ENCODE assay signal across 8 cellular contexts in the genomic region with DNA sequence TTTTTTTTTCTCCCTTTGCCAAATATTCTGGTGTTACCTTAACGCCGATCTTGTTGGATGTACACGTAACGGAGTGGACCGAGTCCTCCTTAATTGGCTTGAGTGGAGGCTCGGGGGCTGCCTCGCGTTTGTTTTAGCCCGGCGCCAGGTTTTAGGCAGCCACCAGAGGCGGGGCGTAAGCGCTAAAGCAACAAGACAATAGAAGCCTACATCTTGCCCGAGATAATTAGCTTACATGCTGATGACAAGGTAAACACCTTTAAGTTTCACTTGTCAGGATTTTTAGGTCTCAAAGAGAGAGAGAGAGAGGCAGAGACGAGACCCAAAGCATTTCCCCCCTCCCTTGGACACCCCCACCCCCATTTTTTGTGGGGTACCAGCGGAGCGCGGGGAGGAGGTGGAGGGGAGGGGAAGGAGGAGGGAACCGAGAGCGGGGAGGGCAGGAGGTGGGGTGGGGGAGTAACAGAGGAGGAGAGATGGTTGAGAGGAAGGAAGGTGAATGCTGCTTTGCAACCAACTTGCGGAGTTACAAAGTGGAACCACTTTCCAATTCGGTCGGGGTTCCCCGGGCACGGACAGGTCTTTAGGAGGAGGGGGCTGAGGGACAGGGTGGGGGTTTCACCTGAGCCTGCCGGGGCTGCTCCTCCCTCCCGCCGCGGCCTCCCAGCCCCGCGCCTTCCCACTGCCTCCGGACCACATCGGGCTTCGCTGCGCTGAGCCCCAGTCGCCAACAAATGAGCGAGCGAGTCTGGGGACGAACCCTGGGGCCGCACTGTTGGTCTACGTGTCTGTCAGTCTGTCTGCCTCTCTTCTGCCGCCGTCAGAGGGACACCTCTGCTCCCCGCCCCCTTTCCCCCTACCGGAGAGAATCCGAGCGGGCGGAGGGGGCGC. TPM values are rescaled to one million over a fixed set of nuclear protein-coding genes. Genes with fewer than 3 reads are reported as not detected.
DNase-seq lines count a peak whose midpoint lies in the region; ATAC-seq and TF ChIP-seq lines count a peak whose summit lies in the region.

TSS of gene NKX2-1 (minus strand) at position 802 of the 891 bp plus-strand sequence. CDS start at position 699, 103 bp downstream.

- no peak within 1 kb of the TSS for H2BK20ac ChIP-seq in H9 (ENCODE audit: low read depth, low read length, poor library complexity, severe bottlenecking)

- no peak within 1 kb of the TSS for H4K8ac ChIP-seq in H9 (replicated peaks; ENCODE audit: insufficient read length, low read depth, low read length)

- H3K9ac ChIP-seq in H9 (ENCODE audit: extremely low read depth, insufficient read length, low read length) (no peak within 1 kb of the TSS), liver (ENCODE audit: low read depth in 1 of 2, low read length in 2 of 2) (no peak within 1 kb of the TSS)

- H3K27me3 ChIP-seq in ACC112 (ENCODE audit: insufficient read depth, low read length) (peaks cover 100% of the 10 kb centered on the region), H9 (ENCODE audit: insufficient read depth, low read length) (peaks cover 92% of the 10 kb centered on the region), liver (ENCODE audit: control insufficient read depth in 4 of 4, insufficient read depth in 4 of 4, low read length in 3 of 4) (peaks cover 7 to 40% (median 34%) of the 10 kb centered on the region in 4 donors)

- H2AK5ac ChIP-seq in H9 (ENCODE audit: insufficient read length, low read length) = no peak within 1 kb of the TSS

- no peak within 1 kb of the TSS for H3K27ac Mint-ChIP-seq in H9

- H3K4ac ChIP-seq in H9 (ENCODE audit: low read depth, low read length) = no peak within 1 kb of the TSS

- TF ChIP-seq CTCF in H9 (conservative IDR thresholded peaks at IDR 0.05) (no peak), liver (IDR thresholded peaks at IDR 0.05; ENCODE audit: low read depth, low read length, missing input control) (no peak)

- no peak within 1 kb of the TSS for H3K18ac ChIP-seq in H9 (ENCODE audit: insufficient read length, low read depth, low read length)

- no peaks in the 10 kb centered on the region for H3K79me1 ChIP-seq in H9 (ENCODE audit: insufficient read depth, low read depth, low read length, poor library complexity, severe bottlenecking)

- no peak within 1 kb of the TSS for H4K91ac ChIP-seq in H9 (ENCODE audit: insufficient read length, low read depth, low read length)

- H2AFZ ChIP-seq in ACC112 (ENCODE audit: low read length, unreplicated experiment) = no peak within 1 kb of the TSS
- H2AFZ ChIP-seq in H9 (ENCODE audit: low read length) = no peak within 1 kb of the TSS

- no peak within 1 kb of the TSS for H4K5ac ChIP-seq in H9 (ENCODE audit: insufficient read length, low read depth, low read length)

- H2BK12ac ChIP-seq in H9 (ENCODE audit: insufficient read length, low read depth, low read length) = no peak within 1 kb of the TSS

- H2BK120ac ChIP-seq in H9 (ENCODE audit: low read depth, low read length, poor library complexity, severe bottlenecking) = no peak within 1 kb of the TSS

- peaks cover 4% of the 10 kb centered on the region for H3K4me1 ChIP-seq in ACC112 (ENCODE audit: control insufficient read depth, insufficient read depth, low read length, unreplicated experiment)
- no peaks in the 10 kb centered on the region for H3K4me1 ChIP-seq in H9 (ENCODE audit: insufficient read depth, low read length)
- H3K4me1 ChIP-seq in liver (ENCODE audit: control insufficient read depth in 4 of 4, insufficient read depth in 4 of 4, low read length in 3 of 4) = peaks cover 18 to 60% (median 44%) of the 10 kb centered on the region in 4 donors

- no peak for TF ChIP-seq RAD21 in liver (IDR thresholded peaks at IDR 0.05)

- no peaks in the 10 kb centered on the region for H4K20me1 ChIP-seq in H9 (ENCODE audit: control insufficient read depth, insufficient read depth, insufficient read length)

- no peak within 1 kb of the TSS for H3K27ac ChIP-seq in ACC112 (ENCODE audit: low read depth, low read length)
- H3K27ac ChIP-seq in H9 (ENCODE audit: insufficient read length, low read depth, low read length) = no peak within 1 kb of the TSS
- no peak within 1 kb of the TSS for H3K27ac ChIP-seq in liver (ENCODE audit: low read depth in 1 of 2, low read length in 2 of 2)

- no peak within 1 kb of the TSS for H3T11ph ChIP-seq in H9 (ENCODE audit: low read length)

- ATAC-seq in HG02588 (IDR thresholded peaks at IDR 0.05; ENCODE audit: unreplicated experiment) = no peak
- no peak for ATAC-seq in HG03039 (IDR thresholded peaks at IDR 0.05; ENCODE audit: unreplicated experiment)

- H2BK15ac ChIP-seq in H9 (ENCODE audit: low read depth, low read length) = no peak within 1 kb of the TSS

- peak within 1 kb of the TSS in 1 of 2 experiments; percentile 77; a peak in 4 of 5 replicates for H3K4me3 Mint-ChIP-seq in H9

- H3K4me1 Mint-ChIP-seq in H9 = peaks cover 12 to 35% of the 10 kb centered on the region in 2 experiments

- H3K36me3 ChIP-seq in ACC112 (ENCODE audit: insufficient read depth, low read length) (no peaks in the 10 kb centered on the region), liver (ENCODE audit: control insufficient read depth in 4 of 4, insufficient read depth in 3 of 4, low read depth in 1 of 4, low read length in 3 of 4) (no peaks in the 10 kb centered on the region)

- peaks cover 7% of the 10 kb centered on the region for H3K23me2 ChIP-seq in H9 (ENCODE audit: insufficient read length, low read depth, low read length, poor library complexity, severe bottlenecking)

- H3K4me3 ChIP-seq in ACC112 (ENCODE audit: low read depth, low read length) = peak within 1 kb of the TSS; percentile 54
- H3K4me3 ChIP-seq in liver (ENCODE audit: low read depth in 1 of 3, low read length in 3 of 3) = peak within 1 kb of the TSS in 2 of 3 donors; percentile 17 to 32

- H3K36me3 Mint-ChIP-seq in H9 (ENCODE audit: insufficient read depth in 1 of 3, low read depth in 3 of 3) = peaks cover 0 to 2% (median 0%) of the 10 kb centered on the region in 3 experiments; a peak in 1 of 7 replicates

- DNase-seq in H9 (peak; percentile 81), SW480 (ENCODE audit: low spot score) (peak; percentile 55), NCI-H146 (lab: John Stamatoyannopoulos, UW) (no peak), glomerular visceral epithelial cell (ENCODE audit: extremely low spot score) (no peak)

- peaks cover 2 to 10% of the 10 kb centered on the region in 2 experiments; a peak in 4 of 5 replicates for H3K9me3 Mint-ChIP-seq in H9

- peak within 1 kb of the TSS; percentile 11 for H3K4me2 ChIP-seq in H9 (ENCODE audit: insufficient read depth, insufficient read length, low read length)

- H3K23ac ChIP-seq in H9 (ENCODE audit: insufficient read length, low read depth, low read length) = no peak within 1 kb of the TSS

- peaks cover 98% of the 10 kb centered on the region for H3K27me3 Mint-ChIP-seq in H9 (ENCODE audit: low read depth)

- H2BK5ac ChIP-seq in H9 (ENCODE audit: insufficient read length, low read length) = no peak within 1 kb of the TSS

- no peak within 1 kb of the TSS for H3K14ac ChIP-seq in H9 (ENCODE audit: insufficient read depth, low read length)

- WGBS in H9 (ENCODE audit: extremely low coverage, insufficient read length, low lambda C conversion rate) = no CpG with 5 or more reads among the region's 49 CpGs
- 3% methylated on average over 49 of the region's 49 CpGs for WGBS in liver

- H3K9me3 ChIP-seq in H9 (ENCODE audit: control insufficient read depth, low read depth, low read length) (no peaks in the 10 kb centered on the region), liver (ENCODE audit: control insufficient read depth in 4 of 4, low read length in 3 of 4) (no peaks in the 10 kb centered on the region)

- H3K56ac ChIP-seq in H9 (ENCODE audit: insufficient read length, low read depth, low read length) = no peak within 1 kb of the TSS

- H3K79me2 ChIP-seq in ACC112 (ENCODE audit: control insufficient read depth, insufficient read depth, low read length, unreplicated experiment) (no peaks in the 10 kb centered on the region), H9 (ENCODE audit: insufficient read depth, low read length) (no peaks in the 10 kb centered on the region)

TF ChIP-seq in liver, 16 proteins besides CTCF, POLR2A, EP300 and RAD21:
- no peak for TF ChIP-seq SP1 (IDR thresholded peaks at IDR 0.05)
- TF ChIP-seq JUND (IDR thresholded peaks at IDR 0.05) = no peak

RNA-seq across cellular contexts. Expression of gene NKX2-1, which starts in this region (rescaled TPM):
- not detected in 2 replicates for total RNA-seq in H9 (2021)
- not detected for total RNA-seq in liver
- not detected for polyA plus RNA-seq in liver

Comparison
In these comparisons a context has a peak if more than half of its experiments do, and no peak if none do; other contexts are left out.
1. Peak in DNase-seq and H3K4me2 ChIP-seq in H9; RNA of the gene not detected or under 1 TPM.